1 cellular context compared by ENCODE assay signal in the genomic region with DNA sequence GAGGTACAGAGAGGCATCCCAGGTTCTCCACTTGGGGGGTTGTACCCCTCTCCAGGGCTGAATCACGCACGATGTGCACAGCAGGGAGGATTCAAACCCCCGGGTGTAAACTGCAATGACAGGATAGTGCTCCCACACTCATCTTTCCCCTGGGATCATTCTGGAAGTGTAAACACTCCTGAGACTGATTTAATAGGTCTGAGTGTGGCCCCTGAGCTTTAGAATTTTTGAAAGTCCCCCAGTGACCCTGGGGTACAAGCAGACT.
TF ChIP-seq lines count a peak whose summit lies in the region.

No MANE protein-coding gene starts in this region.

TF ChIP-seq in GM23338, 12 proteins besides CTCF, POLR2A, EP300 and RAD21:
- TF ChIP-seq, protein P1, sequence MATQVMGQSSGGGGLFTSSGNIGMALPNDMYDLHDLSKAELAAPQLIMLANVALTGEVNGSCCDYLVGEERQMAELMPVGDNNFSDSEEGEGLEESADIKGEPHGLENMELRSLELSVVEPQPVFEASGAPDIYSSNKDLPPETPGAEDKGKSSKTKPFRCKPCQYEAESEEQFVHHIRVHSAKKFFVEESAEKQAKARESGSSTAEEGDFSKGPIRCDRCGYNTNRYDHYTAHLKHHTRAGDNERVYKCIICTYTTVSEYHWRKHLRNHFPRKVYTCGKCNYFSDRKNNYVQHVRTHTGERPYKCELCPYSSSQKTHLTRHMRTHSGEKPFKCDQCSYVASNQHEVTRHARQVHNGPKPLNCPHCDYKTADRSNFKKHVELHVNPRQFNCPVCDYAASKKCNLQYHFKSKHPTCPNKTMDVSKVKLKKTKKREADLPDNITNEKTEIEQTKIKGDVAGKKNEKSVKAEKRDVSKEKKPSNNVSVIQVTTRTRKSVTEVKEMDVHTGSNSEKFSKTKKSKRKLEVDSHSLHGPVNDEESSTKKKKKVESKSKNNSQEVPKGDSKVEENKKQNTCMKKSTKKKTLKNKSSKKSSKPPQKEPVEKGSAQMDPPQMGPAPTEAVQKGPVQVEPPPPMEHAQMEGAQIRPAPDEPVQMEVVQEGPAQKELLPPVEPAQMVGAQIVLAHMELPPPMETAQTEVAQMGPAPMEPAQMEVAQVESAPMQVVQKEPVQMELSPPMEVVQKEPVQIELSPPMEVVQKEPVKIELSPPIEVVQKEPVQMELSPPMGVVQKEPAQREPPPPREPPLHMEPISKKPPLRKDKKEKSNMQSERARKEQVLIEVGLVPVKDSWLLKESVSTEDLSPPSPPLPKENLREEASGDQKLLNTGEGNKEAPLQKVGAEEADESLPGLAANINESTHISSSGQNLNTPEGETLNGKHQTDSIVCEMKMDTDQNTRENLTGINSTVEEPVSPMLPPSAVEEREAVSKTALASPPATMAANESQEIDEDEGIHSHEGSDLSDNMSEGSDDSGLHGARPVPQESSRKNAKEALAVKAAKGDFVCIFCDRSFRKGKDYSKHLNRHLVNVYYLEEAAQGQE (IDR thresholded peaks at IDR 0.05; ENCODE audit: unreplicated experiment) = no peak
- TF ChIP-seq, protein P2, sequence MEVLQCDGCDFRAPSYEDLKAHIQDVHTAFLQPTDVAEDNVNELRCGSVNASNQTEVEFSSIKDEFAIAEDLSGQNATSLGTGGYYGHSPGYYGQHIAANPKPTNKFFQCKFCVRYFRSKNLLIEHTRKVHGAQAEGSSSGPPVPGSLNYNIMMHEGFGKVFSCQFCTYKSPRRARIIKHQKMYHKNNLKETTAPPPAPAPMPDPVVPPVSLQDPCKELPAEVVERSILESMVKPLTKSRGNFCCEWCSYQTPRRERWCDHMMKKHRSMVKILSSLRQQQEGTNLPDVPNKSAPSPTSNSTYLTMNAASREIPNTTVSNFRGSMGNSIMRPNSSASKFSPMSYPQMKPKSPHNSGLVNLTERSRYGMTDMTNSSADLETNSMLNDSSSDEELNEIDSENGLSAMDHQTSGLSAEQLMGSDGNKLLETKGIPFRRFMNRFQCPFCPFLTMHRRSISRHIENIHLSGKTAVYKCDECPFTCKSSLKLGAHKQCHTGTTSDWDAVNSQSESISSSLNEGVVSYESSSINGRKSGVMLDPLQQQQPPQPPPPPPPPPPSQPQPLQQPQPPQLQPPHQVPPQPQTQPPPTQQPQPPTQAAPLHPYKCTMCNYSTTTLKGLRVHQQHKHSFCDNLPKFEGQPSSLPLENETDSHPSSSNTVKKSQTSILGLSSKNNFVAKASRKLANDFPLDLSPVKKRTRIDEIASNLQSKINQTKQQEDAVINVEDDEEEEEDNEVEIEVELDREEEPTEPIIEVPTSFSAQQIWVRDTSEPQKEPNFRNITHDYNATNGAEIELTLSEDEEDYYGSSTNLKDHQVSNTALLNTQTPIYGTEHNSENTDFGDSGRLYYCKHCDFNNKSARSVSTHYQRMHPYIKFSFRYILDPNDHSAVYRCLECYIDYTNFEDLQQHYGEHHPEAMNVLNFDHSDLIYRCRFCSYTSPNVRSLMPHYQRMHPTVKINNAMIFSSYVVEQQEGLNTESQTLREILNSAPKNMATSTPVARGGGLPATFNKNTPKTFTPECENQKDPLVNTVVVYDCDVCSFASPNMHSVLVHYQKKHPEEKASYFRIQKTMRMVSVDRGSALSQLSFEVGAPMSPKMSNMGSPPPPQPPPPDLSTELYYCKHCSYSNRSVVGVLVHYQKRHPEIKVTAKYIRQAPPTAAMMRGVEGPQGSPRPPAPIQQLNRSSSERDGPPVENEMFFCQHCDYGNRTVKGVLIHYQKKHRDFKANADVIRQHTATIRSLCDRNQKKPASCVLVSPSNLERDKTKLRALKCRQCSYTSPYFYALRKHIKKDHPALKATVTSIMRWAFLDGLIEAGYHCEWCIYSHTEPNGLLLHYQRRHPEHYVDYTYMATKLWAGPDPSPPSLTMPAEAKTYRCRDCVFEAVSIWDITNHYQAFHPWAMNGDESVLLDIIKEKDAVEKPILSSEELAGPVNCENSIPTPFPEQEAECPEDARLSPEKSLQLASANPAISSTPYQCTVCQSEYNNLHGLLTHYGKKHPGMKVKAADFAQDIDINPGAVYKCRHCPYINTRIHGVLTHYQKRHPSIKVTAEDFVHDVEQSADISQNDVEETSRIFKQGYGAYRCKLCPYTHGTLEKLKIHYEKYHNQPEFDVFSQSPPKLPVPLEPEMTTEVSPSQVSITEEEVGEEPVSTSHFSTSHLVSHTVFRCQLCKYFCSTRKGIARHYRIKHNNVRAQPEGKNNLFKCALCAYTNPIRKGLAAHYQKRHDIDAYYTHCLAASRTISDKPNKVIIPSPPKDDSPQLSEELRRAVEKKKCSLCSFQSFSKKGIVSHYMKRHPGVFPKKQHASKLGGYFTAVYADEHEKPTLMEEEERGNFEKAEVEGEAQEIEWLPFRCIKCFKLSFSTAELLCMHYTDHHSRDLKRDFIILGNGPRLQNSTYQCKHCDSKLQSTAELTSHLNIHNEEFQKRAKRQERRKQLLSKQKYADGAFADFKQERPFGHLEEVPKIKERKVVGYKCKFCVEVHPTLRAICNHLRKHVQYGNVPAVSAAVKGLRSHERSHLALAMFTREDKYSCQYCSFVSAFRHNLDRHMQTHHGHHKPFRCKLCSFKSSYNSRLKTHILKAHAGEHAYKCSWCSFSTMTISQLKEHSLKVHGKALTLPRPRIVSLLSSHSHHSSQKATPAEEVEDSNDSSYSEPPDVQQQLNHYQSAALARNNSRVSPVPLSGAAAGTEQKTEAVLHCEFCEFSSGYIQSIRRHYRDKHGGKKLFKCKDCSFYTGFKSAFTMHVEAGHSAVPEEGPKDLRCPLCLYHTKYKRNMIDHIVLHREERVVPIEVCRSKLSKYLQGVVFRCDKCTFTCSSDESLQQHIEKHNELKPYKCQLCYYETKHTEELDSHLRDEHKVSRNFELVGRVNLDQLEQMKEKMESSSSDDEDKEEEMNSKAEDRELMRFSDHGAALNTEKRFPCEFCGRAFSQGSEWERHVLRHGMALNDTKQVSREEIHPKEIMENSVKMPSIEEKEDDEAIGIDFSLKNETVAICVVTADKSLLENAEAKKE (CRISPR knock-in tag; IDR thresholded peaks at IDR 0.05) = no peak
- TF ChIP-seq NANOG (IDR thresholded peaks at IDR 0.05; ENCODE audit: borderline replicate concordance) (no peak), EZH2phosphoT487 (IDR thresholded peaks at IDR 0.05; ENCODE audit: unreplicated experiment) (no peak), POLR2AphosphoS5 (IDR thresholded peaks at IDR 0.05; ENCODE audit: low read depth) (no peak), ZNF114 (CRISPR knock-in tag; IDR thresholded peaks at IDR 0.05) (no peak), JUNB (IDR thresholded peaks at IDR 0.05; ENCODE audit: unreplicated experiment) (no peak), STAT1 (IDR thresholded peaks at IDR 0.05; ENCODE audit: unreplicated experiment) (no peak)
- TF ChIP-seq, protein P3, sequence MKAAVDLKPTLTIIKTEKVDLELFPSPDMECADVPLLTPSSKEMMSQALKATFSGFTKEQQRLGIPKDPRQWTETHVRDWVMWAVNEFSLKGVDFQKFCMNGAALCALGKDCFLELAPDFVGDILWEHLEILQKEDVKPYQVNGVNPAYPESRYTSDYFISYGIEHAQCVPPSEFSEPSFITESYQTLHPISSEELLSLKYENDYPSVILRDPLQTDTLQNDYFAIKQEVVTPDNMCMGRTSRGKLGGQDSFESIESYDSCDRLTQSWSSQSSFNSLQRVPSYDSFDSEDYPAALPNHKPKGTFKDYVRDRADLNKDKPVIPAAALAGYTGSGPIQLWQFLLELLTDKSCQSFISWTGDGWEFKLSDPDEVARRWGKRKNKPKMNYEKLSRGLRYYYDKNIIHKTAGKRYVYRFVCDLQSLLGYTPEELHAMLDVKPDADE (IDR thresholded peaks at IDR 0.05) = no peak
